Comparison of ENCODE assay signal across 8 cellular contexts in genomic region chr12:106138279-106138645, GRCh38. TPM values are rescaled to one million over a fixed set of nuclear protein-coding genes. Genes with fewer than 3 reads are reported as not detected.
DNase-seq lines count a peak whose midpoint lies in the region; ATAC-seq, FAIRE-seq and TF ChIP-seq lines count a peak whose summit lies in the region.

No MANE protein-coding gene starts in this region.

- intact Hi-C loops in activated B cell treated with CpG ODN at 0.5 μM for 24 hours (cut with micrococcal nuclease): loop anchor here (5.0 kb wide), 1 partner anchor 431 kb away; no protein-coding TSS in a partner anchor

- H3K4me1 Mint-ChIP-seq in activated B cell treated with CpG ODN at 0.5 μM for 24 hours: peaks cover 9% of the 10 kb centered on the region

- POLR2A ChIA-PET in activated B cell treated with CpG ODN at 0.5 μM for 24 hours (lab: Charles Lee): interaction anchor here (0.7 kb wide), 1 partner anchor 298 kb away, joined by 3 read pairs; no protein-coding TSS in a partner anchor

- H3K4me3 ChIP-seq in right atrium auricular region (peak overlapping the region; percentile 87 to 94), small intestine (ENCODE audit: low read depth in 1 of 2, low read length in 2 of 2) (peak overlapping the region; percentile 48 to 76), Karpas-422 (ENCODE audit: low read length) (no peak overlapping the region)

- CTCF ChIA-PET in activated B cell treated with CpG ODN at 0.5 μM for 24 hours (lab: Charles Lee): interaction anchor here (1.3 to 4.8 kb wide), 2 partner anchors 11 to 717 kb away, joined by 3 to 47 read pairs; no protein-coding TSS in a partner anchor

- no peaks in the 10 kb centered on the region for H3K9me3 Mint-ChIP-seq in activated B cell treated with CpG ODN at 0.5 μM for 24 hours

- H3K9me2 ChIP-seq in Karpas-422 (replicated peaks; ENCODE audit: insufficient read depth, low read length): no peaks in the 10 kb centered on the region

- peaks cover 63% of the 10 kb centered on the region for H3K27me3 Mint-ChIP-seq in activated B cell treated with CpG ODN at 0.5 μM for 24 hours

- H3K9me3 ChIP-seq in right atrium auricular region (no peaks in the 10 kb centered on the region), small intestine (ENCODE audit: control insufficient read depth, low read depth) (no peaks in the 10 kb centered on the region), Karpas-422 (ENCODE audit: low read length) (no peaks in the 10 kb centered on the region)

- no peaks in the 10 kb centered on the region for H3K36me3 ChIP-seq in right atrium auricular region
- no peaks in the 10 kb centered on the region for H3K36me3 ChIP-seq in small intestine (ENCODE audit: control insufficient read depth in 2 of 2, insufficient read depth in 2 of 2, low read length in 2 of 2)
- H3K36me3 ChIP-seq in Karpas-422 (ENCODE audit: insufficient read depth, low read length): no peaks in the 10 kb centered on the region

- WGBS in small intestine, 3 donors: 2 to 6% (median 5%) methylated on average over 24 to 31 of the region's 31 CpGs

- peak overlapping the region; percentile 94 to 95 for H3K27ac ChIP-seq in right atrium auricular region
- H3K27ac ChIP-seq in small intestine (ENCODE audit: low read depth in 1 of 2, low read length in 1 of 2): peak overlapping the region in 1 of 2 donors; percentile 80
- no peak overlapping the region for H3K27ac ChIP-seq in Karpas-422 (ENCODE audit: low read length)

- H3K79me2 ChIP-seq in Karpas-422 (ENCODE audit: low read length): no peaks in the 10 kb centered on the region

- DNase-seq in NCI-H1105 treated with DMSO at 0.1 percent for 48 hours (lab: John Stamatoyannopoulos, UW) (peak; percentile 44), NCI-H1105 (lab: John Stamatoyannopoulos, UW) (no peak), activated B cell treated with CpG ODN at 0.5 μM for 24 hours (peak; percentile 20), right atrium auricular region (ENCODE audit: low spot score) (no peak), small intestine (no peak), Karpas-422 (no peak), cortex of kidney (lab: John Stamatoyannopoulos, UW) (no peak)

- no peak overlapping the region for H2AFZ ChIP-seq in Karpas-422 (ENCODE audit: low read length)

- H3K4me1 ChIP-seq in right atrium auricular region (peaks cover 0 to 63% of the 10 kb centered on the region in 2 donors), small intestine (ENCODE audit: control insufficient read depth in 2 of 2, insufficient read depth in 1 of 2, low read depth in 1 of 2, low read length in 1 of 2) (no peaks in the 10 kb centered on the region), Karpas-422 (ENCODE audit: low read length) (peaks cover 3% of the 10 kb centered on the region)

- H3K27ac Mint-ChIP-seq in activated B cell treated with CpG ODN at 0.5 μM for 24 hours: no peak overlapping the region

- H3K4me3 Mint-ChIP-seq in activated B cell treated with CpG ODN at 0.5 μM for 24 hours: peak overlapping the region; percentile 29

- H3K9ac ChIP-seq in Karpas-422 (ENCODE audit: low read length): no peak overlapping the region

- no peaks in the 10 kb centered on the region for H3K36me3 Mint-ChIP-seq in activated B cell treated with CpG ODN at 0.5 μM for 24 hours (ENCODE audit: low read depth)

- no peak for TF ChIP-seq CTCF in activated B cell treated with CpG ODN at 0.5 μM for 24 hours (IDR thresholded peaks at IDR 0.05)
- TF ChIP-seq CTCF in right atrium auricular region (IDR thresholded peaks at IDR 0.05): no peak

- no peaks in the 10 kb centered on the region for H4K20me1 ChIP-seq in Karpas-422 (ENCODE audit: insufficient read depth, low read depth, low read length)

- H3K27me3 ChIP-seq in right atrium auricular region: no peaks in the 10 kb centered on the region
- H3K27me3 ChIP-seq in small intestine (ENCODE audit: control insufficient read depth in 2 of 2, insufficient read depth in 2 of 2, low read length in 2 of 2): peaks cover 5 to 9% of the 10 kb centered on the region in 2 donors
- H3K27me3 ChIP-seq in Karpas-422 (ENCODE audit: low read length): no peaks in the 10 kb centered on the region

- FAIRE-seq in small intestine (lab: Jason Lieb, UNC): no peak

- H3K4me2 ChIP-seq in Karpas-422 (ENCODE audit: low read depth, low read length, poor library complexity, severe bottlenecking): no peak overlapping the region

- no peak for ATAC-seq in activated B cell treated with CpG ODN at 0.5 μM for 24 hours (ENCODE audit: low read depth)
- no peak for ATAC-seq in HG03432 (IDR thresholded peaks at IDR 0.05; ENCODE audit: unreplicated experiment)

RNA-seq across cellular contexts. Expression of gene NUAK1, which starts 0.5 kb away (rescaled TPM):
- total RNA-seq in activated B cell treated with CpG ODN at 0.5 μM for 24 hours: not detected in 2 replicates
- total RNA-seq in right atrium auricular region: 10 to 100 TPM; 16.9 to 30.1 TPM
- polyA plus RNA-seq in small intestine: 1 to 10 TPM in 2 of 3 donors, under 1 TPM in 1; 0.67 to 4.8 (median 1.4) TPM
- not detected in 2 replicates for total RNA-seq in Karpas-422 (2014; rRNA removed; shearing (Covaris generic); ENCODE audit: low replicate concordance)

Comparison
In these comparisons a context has a peak if more than half of its experiments do, and no peak if none do; other contexts are left out.
1. DNase-seq: peak in NCI-H1105 treated with DMSO at 0.1 percent for 48 hours (single experiment) and activated B cell treated with CpG ODN at 0.5 μM for 24 hours (single experiment); none in NCI-H1105 (single experiment), right atrium auricular region (single experiment), small intestine (single experiment), Karpas-422 (single experiment) and cortex of kidney (single experiment).
2. RNA of gene NUAK1, which starts 0.5 kb away (total RNA-seq): 16.9 to 30.1 TPM in right atrium auricular region; not detected in activated B cell treated with CpG ODN at 0.5 μM for 24 hours and not detected in Karpas-422; every median in the first group is over 10 times any median in the second.